Comparison of ENCODE assay signal across 9 cellular contexts in the genomic region with DNA sequence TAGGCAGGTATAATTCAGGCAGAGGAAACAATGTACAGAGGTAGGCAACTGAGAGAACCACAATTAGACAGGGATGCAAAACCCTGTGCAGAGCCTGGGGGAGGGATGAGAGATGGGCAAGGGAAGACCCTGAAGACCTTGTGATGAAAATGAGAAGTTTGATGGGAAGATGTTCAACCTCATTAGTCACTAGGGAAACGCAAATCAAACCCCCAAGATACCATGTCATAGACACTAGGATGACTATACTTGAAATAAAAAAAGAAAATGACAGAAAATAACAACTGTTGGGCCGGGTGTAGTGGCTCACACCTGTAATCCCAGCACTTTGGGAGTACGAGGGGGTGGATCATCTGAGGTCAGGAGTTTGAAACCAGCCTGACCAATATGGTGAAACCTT.
"Had no signal": no experiment of that assay in that cellular context is flagged by ENCODE, and none has a peak within 500 bp of the region (broad histone marks: within the 10 kb centered on the region; RNA-seq: fewer than 3 reads in every experiment).

No MANE protein-coding gene starts in this region.

- DNase-seq: GM23248, GOT3, H7, HFFc6, KBM-7 had no signal

- H3K4me3 ChIP-seq: GM23248, HAP-1 had no signal

- H3K9me3 ChIP-seq: HAP-1 had no signal

- H2AFZ ChIP-seq: GM23248 had no signal

- H3K36me3 ChIP-seq: HAP-1 had no signal

- H3K27ac ChIP-seq: GM23248, HL-60 had no signal

- ATAC-seq: HCT116, HepG2 had no signal

- H3K9ac ChIP-seq: GM23248 had no signal

- H3K4me1 ChIP-seq: HAP-1 had no signal
